Comparison of ENCODE assay signal across 14 cellular contexts in the genomic region with DNA sequence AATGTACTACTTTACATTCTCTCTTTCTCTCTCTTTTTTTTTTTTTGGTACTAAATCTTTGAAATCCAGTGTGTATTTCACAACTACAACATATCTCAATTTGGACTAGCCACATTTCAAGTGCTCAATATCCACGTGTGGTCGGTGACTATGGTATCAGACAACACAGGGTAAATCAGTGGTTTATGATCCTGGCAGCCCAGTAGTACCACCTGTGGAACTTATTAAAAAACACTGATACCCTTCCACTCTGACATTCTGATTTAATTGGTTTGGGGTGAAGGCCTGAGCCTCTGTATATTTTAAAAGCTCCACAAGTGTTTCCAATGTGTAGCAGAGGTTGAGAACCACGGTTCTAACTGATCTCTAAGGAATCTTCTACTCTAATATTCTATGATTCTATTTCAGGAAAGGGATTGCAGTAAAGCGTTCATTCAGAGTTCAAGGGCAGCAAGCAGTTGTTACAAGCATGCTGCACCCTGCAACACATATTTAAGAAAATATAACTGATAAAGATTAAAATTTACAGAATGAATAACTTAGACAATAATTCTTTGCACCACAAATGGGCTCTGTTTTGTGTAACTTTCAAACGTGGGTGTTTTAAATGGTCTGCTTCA. TPM values are rescaled to one million over a fixed set of nuclear protein-coding genes. Genes with fewer than 3 reads are reported as not detected.
A peak's percentile ranks its signal among the peaks of the same experiment; 100 is the strongest.
DNase-seq lines count a peak whose midpoint lies in the region; ATAC-seq, FAIRE-seq and TF ChIP-seq lines count a peak whose summit lies in the region.
"Had no signal": no experiment of that assay in that cellular context is flagged by ENCODE, and none has a peak within 500 bp of the region (broad histone marks: within the 10 kb centered on the region; RNA-seq: fewer than 3 reads in every experiment).

No MANE protein-coding gene starts in this region.

- no peak for TF ChIP-seq CTCF in left ventricle myocardium inferior (IDR thresholded peaks at IDR 0.05; ENCODE audit: borderline replicate concordance)
- no peak for TF ChIP-seq CTCF in GM12878 (IDR thresholded peaks at IDR 0.05 in 2 of 3, conservative IDR thresholded peaks at IDR 0.05 in 1 of 3; ENCODE audit: control insufficient read depth in 2 of 3, extremely low read depth in 1 of 3, insufficient read depth in 1 of 3, low read depth in 3 of 3, low read length in 3 of 3)
- TF ChIP-seq CTCF in CD4-positive, alpha-beta T cell (IDR thresholded peaks at IDR 0.05) = no peak

- no peaks in the 10 kb centered on the region for H4K20me1 ChIP-seq in GM12878 (ENCODE audit: control insufficient read depth, insufficient read depth)

- H3K9me3 ChIP-seq in left ventricle myocardium inferior (replicated peaks) (no peaks in the 10 kb centered on the region), GM12878 (replicated peaks; ENCODE audit: control insufficient read depth, insufficient read depth, low read length) (no peaks in the 10 kb centered on the region), skeletal muscle tissue (ENCODE audit: control insufficient read depth in 3 of 3, low read length in 3 of 3) (no peaks in the 10 kb centered on the region)
- H3K9me3 ChIP-seq in CD4-positive, alpha-beta T cell (ENCODE audit: control insufficient read depth, low read length) = no peaks in the 10 kb centered on the region

- H3K4me1 Mint-ChIP-seq in CD4-positive, alpha-beta T cell (ENCODE audit: low read depth) = no peaks in the 10 kb centered on the region
- H3K4me1 Mint-ChIP-seq: CD4-positive, alpha-beta memory T cell had no signal

- no peaks in the 10 kb centered on the region for H3K36me3 Mint-ChIP-seq in CD4-positive, alpha-beta T cell (ENCODE audit: low read depth)
- H3K36me3 Mint-ChIP-seq: CD4-positive, alpha-beta memory T cell had no signal

- no peak overlapping the region for H3K4me2 ChIP-seq in GM12878 (ENCODE audit: control insufficient read depth, insufficient read depth)

- POLR2A ChIA-PET in GM12878 (lab: Charles Lee) = interaction anchor here (1.0 to 1.2 kb wide), 3 partner anchors 48 to 156 kb away, joined by 3 to 5 read pairs (median 3); no protein-coding TSS in a partner anchor
- POLR2A ChIA-PET in CD4-positive, alpha-beta T cell (lab: Charles Lee) = no interaction called here

- TF ChIP-seq POLR2A in GM12878 (IDR thresholded peaks at IDR 0.05; ENCODE audit: low read depth, low read length) = no peak

- CTCF ChIA-PET in GM12878 (lab: Yijun Ruan, JAX) = interaction anchor here (0.9 to 2.7 kb wide), 4 partner anchors 61 to 217 kb away, joined by 3 to 9 read pairs (median 3); no protein-coding TSS in a partner anchor
- CTCF ChIA-PET in CD4-positive, alpha-beta T cell (lab: Charles Lee) = no interaction called here

- WGBS in GM12878 (ENCODE audit: insufficient coverage, insufficient replicate concordance, low lambda C conversion rate, missing lambda C conversion rate) = 18% methylated on average over 5 of the region's 5 CpGs

- H3K4me3 ChIP-seq in left ventricle myocardium inferior (no peak overlapping the region), GM12878 (no peak overlapping the region), skeletal muscle tissue (ENCODE audit: low read length in 3 of 3) (no peak overlapping the region)

- H3K27me3 ChIP-seq in left ventricle myocardium inferior (ENCODE audit: low read depth) (no peaks in the 10 kb centered on the region), GM12878 (replicated peaks in 1 of 2; ENCODE audit: control insufficient read depth in 2 of 2, insufficient read depth in 2 of 2, low read length in 1 of 2) (no peaks in the 10 kb centered on the region), skeletal muscle tissue (ENCODE audit: control insufficient read depth in 3 of 3, insufficient read depth in 3 of 3, low read length in 3 of 3) (no peaks in the 10 kb centered on the region)
- H3K27me3 ChIP-seq in CD4-positive, alpha-beta T cell (ENCODE audit: control insufficient read depth, insufficient read depth, low read length) = peaks cover 27% of the 10 kb centered on the region

- H3K9me3 Mint-ChIP-seq in CD4-positive, alpha-beta T cell = no peaks in the 10 kb centered on the region
- H3K9me3 Mint-ChIP-seq: CD4-positive, alpha-beta memory T cell; H9 had no signal

- ATAC-seq in left cardiac atrium = no peak
- peak; percentile 9; the same call in 2 of the 3 replicates for ATAC-seq in GM12878
- ATAC-seq in CD4-positive, alpha-beta T cell (ENCODE audit: poor library complexity) = no peak

- SMC1A ChIA-PET in GM12878 (lab: Charles Lee; ENCODE audit: uncharacterized antibody, unreplicated experiment) = interaction anchor here (0.8 to 4.3 kb wide), 16 partner anchors 12 to 209 kb away, joined by 3 to 51 read pairs (median 5); no protein-coding TSS in a partner anchor

- no peak for TF ChIP-seq EP300 in GM12878 (IDR thresholded peaks at IDR 0.05; ENCODE audit: borderline replicate concordance in 1 of 2, control insufficient read depth in 1 of 2, low read depth in 2 of 2, low read length in 2 of 2)

- H3K9ac ChIP-seq in GM12878 (ENCODE audit: control insufficient read depth, insufficient read depth, low read length) = no peak overlapping the region
- H3K9ac ChIP-seq in skeletal muscle tissue (ENCODE audit: low read depth in 1 of 3, low read length in 3 of 3) = peak overlapping the region in 2 of 3 donors; percentile 10 to 47

- H3K4me3 Mint-ChIP-seq in CD4-positive, alpha-beta T cell = no peak overlapping the region
- H3K4me3 Mint-ChIP-seq: CD4-positive, alpha-beta memory T cell; H9 had no signal

- H3K79me2 ChIP-seq in GM12878 (ENCODE audit: control insufficient read depth, insufficient read depth, low read length) = no peaks in the 10 kb centered on the region

- FAIRE-seq in GM12878 (lab: Jason Lieb, UNC) = no peak
- FAIRE-seq: GM12891 had no signal

- no peak overlapping the region for H2AFZ ChIP-seq in GM12878 (ENCODE audit: control insufficient read depth, low read depth, low read length)

- intact Hi-C loops in left ventricle myocardium inferior (cut with micrococcal nuclease) = no loop called here
- intact Hi-C loops in left cardiac atrium (cut with DNase I) = loop anchor here in 1 of 2 donors (10.0 kb wide), 1 partner anchor 117 kb away; no protein-coding TSS in a partner anchor
- intact Hi-C loops in GM12878 (cut with micrococcal nuclease; ENCODE audit: unreplicated experiment) = no loop called here
- intact Hi-C loops in posterior vena cava (cut with DNase I) = loop anchor here in 1 of 2 donors (5.0 kb wide), 1 partner anchor 115 kb away; no protein-coding TSS in a partner anchor
- intact Hi-C loops in CD4-positive, alpha-beta T cell (cut with DNase I, micrococcal nuclease) = no loop called here

- RAD21 ChIA-PET in GM12878 (lab: Charles Lee; ENCODE audit: unreplicated experiment) = interaction anchor here (1.6 to 8.5 kb wide), 7 partner anchors 18 to 205 kb away, joined by 6 to 56 read pairs (median 8); no protein-coding TSS in a partner anchor

- peaks cover 66% of the 10 kb centered on the region for H3K27me3 Mint-ChIP-seq in CD4-positive, alpha-beta T cell

- DNase-seq in left ventricle myocardium inferior (no peak), left cardiac atrium (no peak), GM12878 (ENCODE audit: low read depth, low spot score) (no peak), myocyte (ENCODE audit: low read depth) (peak; percentile 8), NCI-H2227 (lab: John Stamatoyannopoulos, UW; ENCODE audit: unreplicated experiment) (no peak), posterior vena cava (ENCODE audit: low spot score) (no peak)
- DNase-seq in CD4-positive, alpha-beta T cell = no peak
- DNase-seq: CD4-positive, alpha-beta memory T cell; DMS79; GOT3; H9 had no signal

- no TSS peak for BruUV-seq in GM12878 (replicated peaks; lab: Mats Ljungman, UMichigan)

- H3K27ac Mint-ChIP-seq in CD4-positive, alpha-beta T cell = no peak overlapping the region
- H3K27ac Mint-ChIP-seq: CD4-positive, alpha-beta memory T cell; H9 had no signal

- peaks cover 39% of the 10 kb centered on the region for H3K4me1 ChIP-seq in left ventricle myocardium inferior
- H3K4me1 ChIP-seq in GM12878 (ENCODE audit: control insufficient read depth, insufficient read depth, low read length) = no peaks in the 10 kb centered on the region
- H3K4me1 ChIP-seq in skeletal muscle tissue (ENCODE audit: control insufficient read depth in 3 of 3, insufficient read depth in 3 of 3, low read length in 3 of 3) = peaks cover 13 to 18% (median 16%) of the 10 kb centered on the region in 3 donors

- H3K27ac ChIP-seq in left ventricle myocardium inferior (replicated peaks) (peak overlapping the region; percentile 20), GM12878 (ENCODE audit: control insufficient read depth, insufficient read depth) (no peak overlapping the region), skeletal muscle tissue (ENCODE audit: low read depth, low read length) (peak overlapping the region; percentile 57)
- no peak overlapping the region for H3K27ac ChIP-seq in CD4-positive, alpha-beta T cell (ENCODE audit: low read depth, low read length)
- H3K27ac ChIP-seq: HL-60 had no signal

- in situ Hi-C loops in GM12878 (cut with MboI) = no loop called here

- no peak for TF ChIP-seq RAD21 in GM12878 (IDR thresholded peaks at IDR 0.05; ENCODE audit: insufficient read depth, low read depth, low read length)

- H3K36me3 ChIP-seq in left ventricle myocardium inferior (no peaks in the 10 kb centered on the region), GM12878 (ENCODE audit: control insufficient read depth in 2 of 2, insufficient read depth in 2 of 2, low read length in 1 of 2) (no peaks in the 10 kb centered on the region; a peak in 1 of 4 replicates), skeletal muscle tissue (ENCODE audit: control insufficient read depth in 3 of 3, insufficient read depth in 3 of 3, low read length in 3 of 3) (no peaks in the 10 kb centered on the region)

RNA-seq across cellular contexts. Expression of a gene that starts 5.1 kb away (rescaled TPM):
- total RNA-seq in left ventricle myocardium inferior (9.8 TPM), left cardiac atrium (10 to 100 TPM in 1 of 2 donors, 1 to 10 TPM in 1; 7.7 to 11.6 TPM), GM12878 (2014; rRNA removed) (74.1 and 75.6 TPM in 2 replicates), GM12878 (2014; rRNA removed; fragmentation: Illumina TruSeq; extraction: Trizol) (50.0 and 61.2 TPM in 2 replicates), GM12878 (2021) (65.7 and 66.8 TPM in 2 replicates), myocyte (3.7 and 4.0 TPM in 2 replicates), skeletal muscle tissue (52.2 TPM), posterior vena cava (10 to 100 TPM; 21.5 to 21.9 TPM)
- total RNA-seq in GM12878 (2013; cell fraction: nucleolus; rRNA removed) = 709 and 724 TPM in 2 replicates
- polyA plus RNA-seq in GM12878 (2011; ENCODE audit: low read depth) = 6.7 TPM
- polyA plus RNA-seq in GM12878 (2011; rRNA removed) (42.0 and 60.2 TPM in 2 replicates), GM12878 (2014; fragmentation: Illumina TruSeq; extraction: Trizol) (50.9 and 64.8 TPM in 2 replicates), GM12878 (2014; fragmentation: Nextera tagmentation; extraction: Ambion mirVana) (10 to 100 TPM; 12.9 to 29.2 TPM), GM12878 (2014; rRNA removed) (46.9 and 55.0 TPM in 2 replicates), GM12878 (2016; fragmentation: Nextera tagmentation; extraction: Ambion mirVana) (10 to 100 TPM; 50.6 to 57.0 TPM)
- 54.0 and 54.3 TPM in 2 replicates for polyA plus RNA-seq in GM12878 (2011; cell fraction: cytosol; rRNA removed)
- polyA plus RNA-seq in GM12878 (2011; cell fraction: nucleus; rRNA removed) = 268 and 302 TPM in 2 replicates
- 8.8 and 12.5 TPM in 2 replicates for polyA plus RNA-seq in GM12878 (2012)
- polyA minus RNA-seq in GM12878 (2011; rRNA and poly(A)+ RNA removed) = 136 and 141 TPM in 2 replicates
- polyA minus RNA-seq in GM12878 (2011; cell fraction: cytosol; rRNA and poly(A)+ RNA removed) = 24.7 TPM in 2 replicates
- polyA minus RNA-seq in GM12878 (2011; cell fraction: nucleus; rRNA and poly(A)+ RNA removed) = 193 and 361 TPM in 2 replicates
- polyA plus RNA-seq in myocyte (2012) = 1.7 TPM
- total RNA-seq in CD4-positive, alpha-beta T cell = under 1 TPM; 0.19 to 0.22 TPM
- total RNA-seq: CD4-positive, alpha-beta memory T cell had no signal
- polyA plus RNA-seq: CD4-positive, alpha-beta memory T cell had no signal

Comparison
In these comparisons a context has a peak if more than half of its experiments do, and no peak if none do; other contexts are left out.
1. H3K27ac ChIP-seq: peak in left ventricle myocardium inferior (single experiment) and skeletal muscle tissue (single experiment); none in GM12878 (single experiment) and CD4-positive, alpha-beta T cell (single experiment).